ENCODE assay signal across 1 cellular context in the genomic region with DNA sequence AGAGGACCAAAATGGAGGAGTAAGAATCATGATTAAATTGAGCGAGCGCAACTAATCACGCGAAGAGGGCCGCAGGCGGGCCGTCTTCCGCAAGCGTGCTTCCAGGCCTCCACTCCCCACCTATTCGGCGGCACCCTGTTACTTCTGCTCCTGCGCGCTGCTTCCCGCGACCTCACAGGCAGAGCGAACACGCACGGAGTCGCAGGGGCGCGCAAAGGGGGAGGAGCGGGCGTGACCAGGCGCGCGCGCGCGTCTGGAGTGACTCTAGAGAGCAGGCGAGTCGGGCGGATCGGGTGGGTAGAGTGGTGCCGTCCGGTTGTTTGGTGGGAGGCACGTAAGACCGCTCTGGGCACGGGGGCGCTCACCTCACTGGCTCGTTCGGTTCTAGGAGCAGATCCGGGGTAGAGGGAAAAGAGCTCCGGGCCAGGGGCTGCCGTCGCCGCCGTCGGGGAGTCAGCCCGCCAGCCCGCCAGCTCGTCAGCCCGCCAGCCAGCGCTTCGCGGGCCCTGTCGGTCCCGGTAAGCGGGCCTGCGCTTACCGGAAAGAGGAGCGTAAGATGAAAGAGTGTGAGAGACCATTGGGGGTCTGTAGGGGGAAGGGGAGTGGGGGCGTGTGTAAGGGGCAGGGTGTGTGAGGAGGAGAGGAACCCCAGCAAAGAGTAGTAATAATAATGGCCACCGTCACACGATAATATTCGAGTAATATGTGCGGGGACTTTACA.
A peak's percentile ranks its signal among the peaks of the same experiment; 100 is the strongest.
TF ChIP-seq lines count a peak whose summit lies in the region.

A gene (plus strand): TSS at position 377 of the 721 bp plus-strand sequence. CDS start 4,652 bp downstream, outside the sequence.

TF ChIP-seq in HepG2, 621 proteins besides CTCF, POLR2A, EP300 and RAD21 (continued from another document and continues in another):
- no peak; the same call in 1 of the 2 replicates for TF ChIP-seq NKX3-1 (CRISPR knock-in tag; IDR thresholded peaks at IDR 0.05)
- TF ChIP-seq, protein P1, sequence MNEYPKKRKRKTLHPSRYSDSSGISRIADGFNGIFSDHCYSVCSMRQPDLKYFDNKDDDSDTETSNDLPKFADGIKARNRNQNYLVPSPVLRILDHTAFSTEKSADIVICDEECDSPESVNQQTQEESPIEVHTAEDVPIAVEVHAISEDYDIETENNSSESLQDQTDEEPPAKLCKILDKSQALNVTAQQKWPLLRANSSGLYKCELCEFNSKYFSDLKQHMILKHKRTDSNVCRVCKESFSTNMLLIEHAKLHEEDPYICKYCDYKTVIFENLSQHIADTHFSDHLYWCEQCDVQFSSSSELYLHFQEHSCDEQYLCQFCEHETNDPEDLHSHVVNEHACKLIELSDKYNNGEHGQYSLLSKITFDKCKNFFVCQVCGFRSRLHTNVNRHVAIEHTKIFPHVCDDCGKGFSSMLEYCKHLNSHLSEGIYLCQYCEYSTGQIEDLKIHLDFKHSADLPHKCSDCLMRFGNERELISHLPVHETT (CRISPR knock-in tag; conservative IDR thresholded peaks at IDR 0.05): peak; percentile 85
- no peak for TF ChIP-seq PTBP1 (IDR thresholded peaks at IDR 0.05; ENCODE audit: low read depth, low read length, poor library complexity, severe bottlenecking)
- TF ChIP-seq, protein P2, sequence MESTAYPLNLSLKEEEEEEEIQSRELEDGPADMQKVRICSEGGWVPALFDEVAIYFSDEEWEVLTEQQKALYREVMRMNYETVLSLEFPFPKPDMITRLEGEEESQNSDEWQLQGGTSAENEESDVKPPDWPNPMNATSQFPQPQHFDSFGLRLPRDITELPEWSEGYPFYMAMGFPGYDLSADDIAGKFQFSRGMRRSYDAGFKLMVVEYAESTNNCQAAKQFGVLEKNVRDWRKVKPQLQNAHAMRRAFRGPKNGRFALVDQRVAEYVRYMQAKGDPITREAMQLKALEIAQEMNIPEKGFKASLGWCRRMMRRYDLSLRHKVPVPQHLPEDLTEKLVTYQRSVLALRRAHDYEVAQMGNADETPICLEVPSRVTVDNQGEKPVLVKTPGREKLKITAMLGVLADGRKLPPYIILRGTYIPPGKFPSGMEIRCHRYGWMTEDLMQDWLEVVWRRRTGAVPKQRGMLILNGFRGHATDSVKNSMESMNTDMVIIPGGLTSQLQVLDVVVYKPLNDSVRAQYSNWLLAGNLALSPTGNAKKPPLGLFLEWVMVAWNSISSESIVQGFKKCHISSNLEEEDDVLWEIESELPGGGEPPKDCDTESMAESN (CRISPR knock-in tag; conservative IDR thresholded peaks at IDR 0.05): peak; percentile 77; the same call in 1 of the 2 replicates
- peak; percentile 84 for TF ChIP-seq MED1 (CRISPR knock-in tag; IDR thresholded peaks at IDR 0.05)
- TF ChIP-seq, protein P3, sequence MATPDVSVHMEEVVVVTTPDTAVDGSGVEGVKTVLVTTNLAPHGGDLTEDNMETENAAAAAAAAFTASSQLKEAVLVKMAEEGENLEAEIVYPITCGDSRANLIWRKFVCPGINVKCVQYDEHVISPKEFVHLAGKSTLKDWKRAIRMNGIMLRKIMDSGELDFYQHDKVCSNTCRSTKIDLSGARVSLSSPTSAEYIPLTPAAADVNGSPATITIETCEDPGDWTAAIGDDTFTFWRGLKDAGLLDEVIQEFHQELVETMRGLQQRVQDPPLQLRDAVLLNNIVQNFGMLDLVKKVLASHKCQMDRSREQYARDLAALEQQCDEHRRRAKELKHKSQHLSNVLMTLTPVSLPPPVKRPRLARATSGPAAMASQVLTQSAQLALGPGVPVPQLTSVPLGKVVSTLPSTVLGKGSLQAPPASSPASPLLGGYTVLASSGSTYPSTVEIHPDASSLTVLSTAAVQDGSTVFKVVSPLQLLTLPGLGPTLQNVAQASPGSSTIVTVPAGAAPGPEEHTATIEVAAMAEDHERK (CRISPR knock-in tag; IDR thresholded peaks at IDR 0.05; ENCODE audit: low read depth): peak; percentile 90
- peak; percentile 25 for TF ChIP-seq AGO2 (optimal IDR thresholded peaks at IDR 0.05; ENCODE audit: low read depth, low read length)
- no peak; the same call in 1 of the 2 replicates for TF ChIP-seq NR2F6 (IDR thresholded peaks at IDR 0.05)
- peak; percentile 55; the same call in 1 of the 2 replicates for TF ChIP-seq NR2F6 (CRISPR knock-in tag; IDR thresholded peaks at IDR 0.05)
- no peak for TF ChIP-seq ZNF253 (CRISPR knock-in tag; IDR thresholded peaks at IDR 0.05; ENCODE audit: borderline replicate concordance)
- no peak for TF ChIP-seq GPN1 (CRISPR knock-in tag; IDR thresholded peaks at IDR 0.05; ENCODE audit: borderline replicate concordance)
- TF ChIP-seq ZBTB42 (CRISPR knock-in tag; IDR thresholded peaks at IDR 0.05): 0 out of 2 replicates have a peak, but pooled peaks have one; percentile 65
- TF ChIP-seq, protein P4, sequence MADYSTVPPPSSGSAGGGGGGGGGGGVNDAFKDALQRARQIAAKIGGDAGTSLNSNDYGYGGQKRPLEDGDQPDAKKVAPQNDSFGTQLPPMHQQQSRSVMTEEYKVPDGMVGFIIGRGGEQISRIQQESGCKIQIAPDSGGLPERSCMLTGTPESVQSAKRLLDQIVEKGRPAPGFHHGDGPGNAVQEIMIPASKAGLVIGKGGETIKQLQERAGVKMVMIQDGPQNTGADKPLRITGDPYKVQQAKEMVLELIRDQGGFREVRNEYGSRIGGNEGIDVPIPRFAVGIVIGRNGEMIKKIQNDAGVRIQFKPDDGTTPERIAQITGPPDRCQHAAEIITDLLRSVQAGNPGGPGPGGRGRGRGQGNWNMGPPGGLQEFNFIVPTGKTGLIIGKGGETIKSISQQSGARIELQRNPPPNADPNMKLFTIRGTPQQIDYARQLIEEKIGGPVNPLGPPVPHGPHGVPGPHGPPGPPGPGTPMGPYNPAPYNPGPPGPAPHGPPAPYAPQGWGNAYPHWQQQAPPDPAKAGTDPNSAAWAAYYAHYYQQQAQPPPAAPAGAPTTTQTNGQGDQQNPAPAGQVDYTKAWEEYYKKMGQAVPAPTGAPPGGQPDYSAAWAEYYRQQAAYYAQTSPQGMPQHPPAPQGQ (CRISPR knock-in tag; IDR thresholded peaks at IDR 0.05; ENCODE audit: borderline replicate concordance): no peak
- TF ChIP-seq, protein P5, sequence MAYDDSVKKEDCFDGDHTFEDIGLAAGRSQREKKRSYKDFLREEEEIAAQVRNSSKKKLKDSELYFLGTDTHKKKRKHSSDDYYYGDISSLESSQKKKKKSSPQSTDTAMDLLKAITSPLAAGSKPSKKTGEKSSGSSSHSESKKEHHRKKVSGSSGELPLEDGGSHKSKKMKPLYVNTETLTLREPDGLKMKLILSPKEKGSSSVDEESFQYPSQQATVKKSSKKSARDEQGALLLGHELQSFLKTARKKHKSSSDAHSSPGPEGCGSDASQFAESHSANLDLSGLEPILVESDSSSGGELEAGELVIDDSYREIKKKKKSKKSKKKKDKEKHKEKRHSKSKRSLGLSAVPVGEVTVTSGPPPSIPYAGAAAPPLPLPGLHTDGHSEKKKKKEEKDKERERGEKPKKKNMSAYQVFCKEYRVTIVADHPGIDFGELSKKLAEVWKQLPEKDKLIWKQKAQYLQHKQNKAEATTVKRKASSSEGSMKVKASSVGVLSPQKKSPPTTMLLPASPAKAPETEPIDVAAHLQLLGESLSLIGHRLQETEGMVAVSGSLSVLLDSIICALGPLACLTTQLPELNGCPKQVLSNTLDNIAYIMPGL (CRISPR knock-in tag; IDR thresholded peaks at IDR 0.05; ENCODE audit: borderline replicate concordance in 1 of 2, low read depth in 1 of 2): peak in 1 of 2 experiments; percentile 89; a peak in 2 of 4 replicates
- no peak for TF ChIP-seq KAT2B (IDR thresholded peaks at IDR 0.05; ENCODE audit: borderline replicate concordance, low read depth, low read length)
- TF ChIP-seq, protein P6, sequence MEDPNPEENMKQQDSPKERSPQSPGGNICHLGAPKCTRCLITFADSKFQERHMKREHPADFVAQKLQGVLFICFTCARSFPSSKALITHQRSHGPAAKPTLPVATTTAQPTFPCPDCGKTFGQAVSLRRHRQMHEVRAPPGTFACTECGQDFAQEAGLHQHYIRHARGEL (CRISPR knock-in tag; IDR thresholded peaks at IDR 0.05): no peak
- TF ChIP-seq YEATS4 (CRISPR knock-in tag; IDR thresholded peaks at IDR 0.05; ENCODE audit: borderline replicate concordance): peak; percentile 73
- no peak for TF ChIP-seq ZSCAN12 (CRISPR knock-in tag; IDR thresholded peaks at IDR 0.05)
- no peak for TF ChIP-seq ZNF678 (CRISPR knock-in tag; IDR thresholded peaks at IDR 0.05)
- peak; percentile 43; the same call in 1 of the 2 replicates for TF ChIP-seq NFRKB (IDR thresholded peaks at IDR 0.05)
- TF ChIP-seq, protein P7, sequence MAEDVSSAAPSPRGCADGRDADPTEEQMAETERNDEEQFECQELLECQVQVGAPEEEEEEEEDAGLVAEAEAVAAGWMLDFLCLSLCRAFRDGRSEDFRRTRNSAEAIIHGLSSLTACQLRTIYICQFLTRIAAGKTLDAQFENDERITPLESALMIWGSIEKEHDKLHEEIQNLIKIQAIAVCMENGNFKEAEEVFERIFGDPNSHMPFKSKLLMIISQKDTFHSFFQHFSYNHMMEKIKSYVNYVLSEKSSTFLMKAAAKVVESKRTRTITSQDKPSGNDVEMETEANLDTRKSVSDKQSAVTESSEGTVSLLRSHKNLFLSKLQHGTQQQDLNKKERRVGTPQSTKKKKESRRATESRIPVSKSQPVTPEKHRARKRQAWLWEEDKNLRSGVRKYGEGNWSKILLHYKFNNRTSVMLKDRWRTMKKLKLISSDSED (CRISPR knock-in tag; IDR thresholded peaks at IDR 0.05): no peak
- TF ChIP-seq KAT8 (CRISPR knock-in tag; IDR thresholded peaks at IDR 0.05): peak; percentile 80
- no peak for TF ChIP-seq SOX13 (IDR thresholded peaks at IDR 0.05)
- no peak for TF ChIP-seq SOX13 (CRISPR knock-in tag; conservative IDR thresholded peaks at IDR 0.05 in 1 of 2, IDR thresholded peaks at IDR 0.05 in 1 of 2)
- peak; percentile 24 for TF ChIP-seq CBX1 (IDR thresholded peaks at IDR 0.05; ENCODE audit: low read depth)
- TF ChIP-seq STAT5B (CRISPR knock-in tag; IDR thresholded peaks at IDR 0.05): no peak
- no peak for TF ChIP-seq NFE2 (CRISPR knock-in tag; IDR thresholded peaks at IDR 0.05)
- no peak; the same call in 1 of the 2 replicates for TF ChIP-seq ELF1 (CRISPR knock-in tag; IDR thresholded peaks at IDR 0.05)
- no peak; the same call in 1 of the 2 replicates for TF ChIP-seq ZNF256 (CRISPR knock-in tag; conservative IDR thresholded peaks at IDR 0.05)
- peak; percentile 27; the same call in 1 of the 2 replicates for TF ChIP-seq HNF4A (CRISPR knock-in tag; IDR thresholded peaks at IDR 0.05)
- TF ChIP-seq KLF6 (CRISPR knock-in tag; IDR thresholded peaks at IDR 0.05): 0 out of 2 replicates have a peak, but pooled peaks have one; percentile 4
- TF ChIP-seq PHB2 (IDR thresholded peaks at IDR 0.05; ENCODE audit: partially characterized antibody): no peak
- peak; percentile 78 for TF ChIP-seq SKI (IDR thresholded peaks at IDR 0.05; ENCODE audit: partially characterized antibody)
- peak; percentile 43; the same call in 1 of the 2 replicates for TF ChIP-seq RFX5 (IDR thresholded peaks at IDR 0.05; ENCODE audit: low read depth, low read length)
- TF ChIP-seq, protein P8, sequence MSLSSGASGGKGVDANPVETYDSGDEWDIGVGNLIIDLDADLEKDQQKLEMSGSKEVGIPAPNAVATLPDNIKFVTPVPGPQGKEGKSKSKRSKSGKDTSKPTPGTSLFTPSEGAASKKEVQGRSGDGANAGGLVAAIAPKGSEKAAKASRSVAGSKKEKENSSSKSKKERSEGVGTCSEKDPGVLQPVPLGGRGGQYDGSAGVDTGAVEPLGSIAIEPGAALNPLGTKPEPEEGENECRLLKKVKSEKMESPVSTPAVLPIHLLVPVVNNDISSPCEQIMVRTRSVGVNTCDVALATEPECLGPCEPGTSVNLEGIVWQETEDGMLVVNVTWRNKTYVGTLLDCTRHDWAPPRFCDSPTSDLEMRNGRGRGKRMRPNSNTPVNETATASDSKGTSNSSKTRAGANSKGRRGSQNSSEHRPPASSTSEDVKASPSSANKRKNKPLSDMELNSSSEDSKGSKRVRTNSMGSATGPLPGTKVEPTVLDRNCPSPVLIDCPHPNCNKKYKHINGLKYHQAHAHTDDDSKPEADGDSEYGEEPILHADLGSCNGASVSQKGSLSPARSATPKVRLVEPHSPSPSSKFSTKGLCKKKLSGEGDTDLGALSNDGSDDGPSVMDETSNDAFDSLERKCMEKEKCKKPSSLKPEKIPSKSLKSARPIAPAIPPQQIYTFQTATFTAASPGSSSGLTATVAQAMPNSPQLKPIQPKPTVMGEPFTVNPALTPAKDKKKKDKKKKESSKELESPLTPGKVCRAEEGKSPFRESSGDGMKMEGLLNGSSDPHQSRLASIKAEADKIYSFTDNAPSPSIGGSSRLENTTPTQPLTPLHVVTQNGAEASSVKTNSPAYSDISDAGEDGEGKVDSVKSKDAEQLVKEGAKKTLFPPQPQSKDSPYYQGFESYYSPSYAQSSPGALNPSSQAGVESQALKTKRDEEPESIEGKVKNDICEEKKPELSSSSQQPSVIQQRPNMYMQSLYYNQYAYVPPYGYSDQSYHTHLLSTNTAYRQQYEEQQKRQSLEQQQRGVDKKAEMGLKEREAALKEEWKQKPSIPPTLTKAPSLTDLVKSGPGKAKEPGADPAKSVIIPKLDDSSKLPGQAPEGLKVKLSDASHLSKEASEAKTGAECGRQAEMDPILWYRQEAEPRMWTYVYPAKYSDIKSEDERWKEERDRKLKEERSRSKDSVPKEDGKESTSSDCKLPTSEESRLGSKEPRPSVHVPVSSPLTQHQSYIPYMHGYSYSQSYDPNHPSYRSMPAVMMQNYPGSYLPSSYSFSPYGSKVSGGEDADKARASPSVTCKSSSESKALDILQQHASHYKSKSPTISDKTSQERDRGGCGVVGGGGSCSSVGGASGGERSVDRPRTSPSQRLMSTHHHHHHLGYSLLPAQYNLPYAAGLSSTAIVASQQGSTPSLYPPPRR (CRISPR knock-in tag; IDR thresholded peaks at IDR 0.05; ENCODE audit: borderline replicate concordance): peak; percentile 11; the same call in 1 of the 2 replicates
- TF ChIP-seq ZNF207 (IDR thresholded peaks at IDR 0.05; ENCODE audit: borderline replicate concordance): no peak
- TF ChIP-seq ZNF501 (CRISPR knock-in tag; IDR thresholded peaks at IDR 0.05): no peak
- TF ChIP-seq, protein P9, sequence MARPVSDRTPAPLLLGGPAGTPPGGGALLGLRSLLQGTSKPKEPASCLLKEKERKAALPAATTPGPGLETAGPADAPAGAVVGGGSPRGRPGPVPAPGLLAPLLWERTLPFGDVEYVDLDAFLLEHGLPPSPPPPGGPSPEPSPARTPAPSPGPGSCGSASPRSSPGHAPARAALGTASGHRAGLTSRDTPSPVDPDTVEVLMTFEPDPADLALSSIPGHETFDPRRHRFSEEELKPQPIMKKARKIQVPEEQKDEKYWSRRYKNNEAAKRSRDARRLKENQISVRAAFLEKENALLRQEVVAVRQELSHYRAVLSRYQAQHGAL (CRISPR knock-in tag; IDR thresholded peaks at IDR 0.05; ENCODE audit: not compliant biosample characterization): peak; percentile 32
- no peak for TF ChIP-seq FOSL1 (CRISPR knock-in tag; IDR thresholded peaks at IDR 0.05; ENCODE audit: borderline replicate concordance)
- TF ChIP-seq JUNB (CRISPR knock-in tag; IDR thresholded peaks at IDR 0.05; ENCODE audit: borderline replicate concordance): no peak
- TF ChIP-seq ZNF101 (CRISPR knock-in tag; IDR thresholded peaks at IDR 0.05; ENCODE audit: borderline replicate concordance, low read depth): no peak
- TF ChIP-seq, protein P10, sequence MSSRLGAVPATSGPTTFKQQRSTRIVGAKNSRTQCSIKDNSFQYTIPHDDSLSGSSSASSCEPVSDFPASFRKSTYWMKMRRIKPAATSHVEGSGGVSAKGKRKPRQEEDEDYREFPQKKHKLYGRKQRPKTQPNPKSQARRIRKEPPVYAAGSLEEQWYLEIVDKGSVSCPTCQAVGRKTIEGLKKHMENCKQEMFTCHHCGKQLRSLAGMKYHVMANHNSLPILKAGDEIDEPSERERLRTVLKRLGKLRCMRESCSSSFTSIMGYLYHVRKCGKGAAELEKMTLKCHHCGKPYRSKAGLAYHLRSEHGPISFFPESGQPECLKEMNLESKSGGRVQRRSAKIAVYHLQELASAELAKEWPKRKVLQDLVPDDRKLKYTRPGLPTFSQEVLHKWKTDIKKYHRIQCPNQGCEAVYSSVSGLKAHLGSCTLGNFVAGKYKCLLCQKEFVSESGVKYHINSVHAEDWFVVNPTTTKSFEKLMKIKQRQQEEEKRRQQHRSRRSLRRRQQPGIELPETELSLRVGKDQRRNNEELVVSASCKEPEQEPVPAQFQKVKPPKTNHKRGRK (CRISPR knock-in tag; IDR thresholded peaks at IDR 0.05): no peak
- peak; percentile 82 for TF ChIP-seq FOXA3 (CRISPR knock-in tag; IDR thresholded peaks at IDR 0.05)
